Comparison of ENCODE assay signal across 11 cellular contexts in the genomic region with DNA sequence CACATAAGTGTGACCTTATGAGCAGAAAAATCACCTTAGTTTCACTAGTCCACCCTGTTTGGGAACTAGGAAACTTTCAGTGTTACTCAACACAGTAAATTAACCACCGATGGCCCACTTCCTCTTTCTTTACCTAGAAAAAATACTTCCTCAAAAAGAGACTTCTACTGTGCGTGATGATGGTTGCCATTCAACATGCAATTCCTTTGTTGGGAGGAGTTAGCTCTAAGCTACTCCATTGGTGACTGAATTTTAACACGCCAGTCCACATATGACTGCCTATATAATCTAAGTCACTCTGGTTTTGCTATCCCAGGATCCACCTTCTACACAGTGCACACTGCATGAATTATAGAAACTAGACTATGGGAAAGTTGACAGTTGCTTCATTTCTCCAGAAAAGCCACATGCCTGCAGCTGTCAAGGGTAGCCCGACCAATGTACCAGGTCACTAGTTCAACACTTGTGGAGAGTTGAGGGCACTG. TPM values are rescaled to one million over a fixed set of nuclear protein-coding genes. Genes with fewer than 3 reads are reported as not detected.
DNase-seq lines count a peak whose midpoint lies in the region; ATAC-seq and TF ChIP-seq lines count a peak whose summit lies in the region.
"Had no signal": no experiment of that assay in that cellular context is flagged by ENCODE, and none has a peak within 500 bp of the region (broad histone marks: within the 10 kb centered on the region; RNA-seq: fewer than 3 reads in every experiment).

No MANE protein-coding gene starts in this region.

- peaks cover 12% of the 10 kb centered on the region for H3K4me1 Mint-ChIP-seq in activated B cell treated with CpG ODN at 0.5 μM for 24 hours
- H3K4me1 Mint-ChIP-seq in activated naive CD4-positive, alpha-beta T cell treated with anti-CD3 and anti-CD28 coated beads, Interleukin-2, amount 10 ng/mL, durations not matched to agents 7 days and 5 days: no peaks in the 10 kb centered on the region

- H3K4me3 Mint-ChIP-seq in activated B cell treated with CpG ODN at 0.5 μM for 24 hours: no peak overlapping the region
- H3K4me3 Mint-ChIP-seq in activated naive CD4-positive, alpha-beta T cell treated with anti-CD3 and anti-CD28 coated beads, Interleukin-2, amount 10 ng/mL, durations not matched to agents 7 days and 5 days: no peak overlapping the region
- H3K4me3 Mint-ChIP-seq: activated CD8-positive, alpha-beta T cell treated with anti-CD3 and anti-CD28 coated beads, Interleukin-2, amount 10 ng/mL, durations not matched to agents 7 days and 5 days had no signal

- no peaks in the 10 kb centered on the region for H3K27me3 Mint-ChIP-seq in activated B cell treated with CpG ODN at 0.5 μM for 24 hours
- H3K27me3 Mint-ChIP-seq in activated naive CD4-positive, alpha-beta T cell treated with anti-CD3 and anti-CD28 coated beads, Interleukin-2, amount 10 ng/mL, durations not matched to agents 7 days and 5 days: no peaks in the 10 kb centered on the region

- H3K36me3 Mint-ChIP-seq in activated B cell treated with CpG ODN at 0.5 μM for 24 hours (ENCODE audit: low read depth): no peaks in the 10 kb centered on the region
- no peaks in the 10 kb centered on the region for H3K36me3 Mint-ChIP-seq in activated naive CD4-positive, alpha-beta T cell treated with anti-CD3 and anti-CD28 coated beads, Interleukin-2, amount 10 ng/mL, durations not matched to agents 7 days and 5 days

- CTCF ChIA-PET in activated B cell treated with CpG ODN at 0.5 μM for 24 hours (lab: Charles Lee): no interaction called here
- CTCF ChIA-PET in activated naive CD4-positive, alpha-beta T cell treated with anti-CD3 and anti-CD28 coated beads, Interleukin-2, amount 10 ng/mL, durations not matched to agents 7 days and 5 days (lab: Charles Lee): no interaction called here

- DNase-seq in activated B cell treated with CpG ODN at 0.5 μM for 24 hours (no peak), HUDEP-2 (lab: John Stamatoyannopoulos, UW; ENCODE audit: unreplicated experiment in 76 of 76) (no peak), HuH-7.5 (ENCODE audit: low spot score) (no peak)
- DNase-seq in activated naive CD4-positive, alpha-beta T cell treated with anti-CD3 and anti-CD28 coated beads, Interleukin-2, amount 10 ng/mL, durations not matched to agents 7 days and 5 days: no peak
- DNase-seq in stimulated activated CD4-positive, alpha-beta T cell treated with anti-CD3 and anti-CD28 coated beads, Interleukin-4, amount 100 ng/mL, for 4 hours: no peak
- DNase-seq: activated CD8-positive, alpha-beta T cell treated with anti-CD3 and anti-CD28 coated beads, Interleukin-2, amount 10 ng/mL, durations not matched to agents 7 days and 5 days; PC-9 had no signal

- TF ChIP-seq CTCF in activated B cell treated with CpG ODN at 0.5 μM for 24 hours (IDR thresholded peaks at IDR 0.05): no peak

- H3K27ac Mint-ChIP-seq in activated B cell treated with CpG ODN at 0.5 μM for 24 hours: no peak overlapping the region
- no peak overlapping the region for H3K27ac Mint-ChIP-seq in activated naive CD4-positive, alpha-beta T cell treated with anti-CD3 and anti-CD28 coated beads, Interleukin-2, amount 10 ng/mL, durations not matched to agents 7 days and 5 days
- H3K27ac Mint-ChIP-seq: activated CD8-positive, alpha-beta T cell treated with anti-CD3 and anti-CD28 coated beads, Interleukin-2, amount 10 ng/mL, durations not matched to agents 7 days and 5 days had no signal

- intact Hi-C loops in activated B cell treated with CpG ODN at 0.5 μM for 24 hours (cut with micrococcal nuclease): no loop called here

- ATAC-seq in GM18511 (IDR thresholded peaks at IDR 0.05; ENCODE audit: unreplicated experiment): peak; percentile 95
- peak; percentile 98 for ATAC-seq in GM21576 (IDR thresholded peaks at IDR 0.05; ENCODE audit: unreplicated experiment)
- ATAC-seq in HG03378 (IDR thresholded peaks at IDR 0.05; ENCODE audit: unreplicated experiment): peak; percentile 99
- peak; percentile 65 for ATAC-seq in activated B cell treated with CpG ODN at 0.5 μM for 24 hours (ENCODE audit: low read depth)
- ATAC-seq: activated CD8-positive, alpha-beta T cell treated with anti-CD3 and anti-CD28 coated beads, Interleukin-2, amount 10 ng/mL, durations not matched to agents 7 days and 5 days had no signal

- H3K9me3 Mint-ChIP-seq in activated B cell treated with CpG ODN at 0.5 μM for 24 hours: peaks cover 6% of the 10 kb centered on the region
- H3K9me3 Mint-ChIP-seq in activated naive CD4-positive, alpha-beta T cell treated with anti-CD3 and anti-CD28 coated beads, Interleukin-2, amount 10 ng/mL, durations not matched to agents 7 days and 5 days: no peaks in the 10 kb centered on the region

- POLR2A ChIA-PET in activated B cell treated with CpG ODN at 0.5 μM for 24 hours (lab: Charles Lee): no interaction called here

RNA-seq across cellular contexts. Expression of a gene that starts 47.8 kb away (rescaled TPM):
- not detected in 2 replicates for total RNA-seq in activated B cell treated with CpG ODN at 0.5 μM for 24 hours
- total RNA-seq: activated CD8-positive, alpha-beta T cell treated with anti-CD3 and anti-CD28 coated beads, Interleukin-2, amount 10 ng/mL, durations not matched to agents 7 days and 5 days; cardiac septum; PC-9 had no signal
